In genomic region chrX:75893281-75893680, GRCh38 we compare ENCODE assay signal across 33 cellular contexts.
"Had no signal": no experiment of that assay in that cellular context is flagged by ENCODE, and none has a peak within 500 bp of the region (broad histone marks: within the 10 kb centered on the region; RNA-seq: fewer than 3 reads in every experiment).

No MANE protein-coding gene starts in this region.

- DNase-seq: Karpas-422, Kasumi-1, MG63, MM.1S, MV-4-11, NCI-H1048, NCI-H1092, NCI-H1092 treated with DMSO at 0.1 percent for 48 hours, NCI-H1105, NCI-H1105 treated with DMSO at 0.1 percent for 48 hours, NCI-H1417, NCI-H1417 treated with DMSO at 0.1 percent for 48 hours, NCI-H1436, NCI-H1436 treated with DMSO at 0.1 percent for 48 hours, NCI-H146, NCI-H1694, NCI-H1694 treated with DMSO at 0.1 percent for 48 hours, NCI-H187, NCI-H187 treated with DMSO at 0.1 percent for 48 hours, NCI-H1930, NCI-H2029, NCI-H2029 treated with DMSO at 0.1 percent for 48 hours, NCI-H2081, NCI-H2081 treated with DMSO at 0.1 percent for 48 hours, NCI-H2107, NCI-H2171, NCI-H2171 treated with DMSO at 0.1 percent for 48 hours, NCI-H2227 treated with DMSO at 0.1 percent for 48 hours, NCI-H226, NCI-H345, NCI-H446, NCI-H446 treated with DMSO at 0.1 percent for 48 hours, NCI-H510A had no signal
